In genomic region chr20:46304361-46304760, GRCh38 we compare ENCODE assay signal across 20 cellular contexts. TPM values are rescaled to one million over a fixed set of nuclear protein-coding genes. Genes with fewer than 3 reads are reported as not detected.
"Had no signal": no experiment of that assay in that cellular context is flagged by ENCODE, and none has a peak within 500 bp of the region (broad histone marks: within the 10 kb centered on the region; RNA-seq: fewer than 3 reads in every experiment).

No MANE protein-coding gene starts in this region.

- H3K4me1 ChIP-seq: upper lobe of right lung had no signal

- H3K36me3 ChIP-seq: esophagus squamous epithelium, upper lobe of right lung had no signal

- H3K27ac ChIP-seq: esophagus squamous epithelium, upper lobe of right lung had no signal

- H3K9me3 ChIP-seq: esophagus squamous epithelium, upper lobe of right lung had no signal

- ATAC-seq: effector memory CD8-positive, alpha-beta T cell; left lobe of liver; upper lobe of right lung had no signal

- H3K4me3 ChIP-seq: esophagus squamous epithelium, upper lobe of right lung had no signal

- DNase-seq: activated CD4-positive, alpha-beta T cell treated with anti-CD3 and anti-CD28 coated beads, Interleukin-2, amount 50 U/mL, for 1 hour; activated CD4-positive, CD25-positive, alpha-beta regulatory T cell treated with anti-CD3 and anti-CD28 coated beads, Interleukin-2, amount 50 U/mL, for 72 hours; activated CD8-positive, alpha-beta memory T cell treated with anti-CD3 and anti-CD28 coated beads, Interleukin-2, amount 50 U/mL, for 4 hours; activated effector memory CD4-positive, alpha-beta T cell treated with Interleukin-2 at 50 U/mL for 16 hours; activated naive CD4-positive, alpha-beta T cell treated with anti-CD3 and anti-CD28 coated beads, Interleukin-2, amount 50 U/mL, for 16 hours; activated T-cell treated with anti-CD3 and anti-CD28 coated beads, Interleukin-2, amount 50 U/mL, for 48 hours; aorta; effector memory CD8-positive, alpha-beta T cell; esophagus squamous epithelium; foreskin fibroblast; hippocampal formation; islet precursor cell; midbrain; retina; stimulated activated CD8-positive, alpha-beta memory T cell treated with anti-CD3 and anti-CD28 coated beads, Interleukin-4, amount 100 ng/mL, for 48 hours; stimulated activated naive CD4-positive, alpha-beta T cell; upper lobe of right lung had no signal

RNA-seq across cellular contexts. Expression of gene CDH22, which starts 3.9 kb away (rescaled TPM):
- total RNA-seq: aorta, bronchial epithelial cell, chondrocyte had no signal
- polyA plus RNA-seq: aorta had no signal
